ENCODE assay signal across 10 cellular contexts in the genomic region with DNA sequence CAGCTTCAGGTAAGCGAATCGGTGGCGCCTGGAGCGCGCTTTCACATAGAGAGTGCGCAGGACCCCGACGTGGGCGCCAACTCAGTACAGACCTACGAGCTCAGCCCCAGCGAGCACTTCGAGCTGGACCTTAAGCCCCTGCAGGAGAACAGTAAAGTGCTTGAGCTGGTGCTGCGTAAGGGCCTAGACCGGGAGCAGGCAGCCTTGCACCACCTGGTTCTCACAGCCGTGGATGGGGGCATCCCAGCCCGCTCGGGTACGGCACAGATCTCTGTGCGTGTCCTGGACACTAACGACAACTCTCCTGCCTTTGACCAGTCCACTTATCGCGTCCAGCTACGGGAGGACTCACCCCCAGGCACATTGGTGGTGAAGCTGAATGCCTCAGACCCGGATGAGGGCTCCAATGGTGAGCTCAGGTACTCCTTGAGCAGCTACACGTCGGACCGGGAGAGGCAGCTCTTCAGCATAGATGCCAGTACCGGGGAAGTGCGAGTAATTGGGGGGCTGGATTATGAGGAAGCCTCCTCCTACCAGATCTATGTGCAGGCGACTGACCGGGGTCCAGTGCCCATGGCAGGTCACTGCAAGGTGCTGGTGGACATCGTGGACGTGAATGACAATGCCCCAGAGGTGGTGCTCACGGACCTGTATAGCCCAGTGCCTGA. TPM values are rescaled to one million over a fixed set of nuclear protein-coding genes. Genes with fewer than 3 reads are reported as not detected.
DNase-seq lines count a peak whose midpoint lies in the region; ATAC-seq and TF ChIP-seq lines count a peak whose summit lies in the region.
"Had no signal": no experiment of that assay in that cellular context is flagged by ENCODE, and none has a peak within 500 bp of the region (broad histone marks: within the 10 kb centered on the region; RNA-seq: fewer than 3 reads in every experiment).

No MANE protein-coding gene starts in this region.

- no peak for TF ChIP-seq POLR2A in ovary (IDR thresholded peaks at IDR 0.05)

- no peak for DNase-seq in heart right ventricle
- DNase-seq in Right ventricle myocardium inferior (ENCODE audit: missing footprints) = no peak
- DNase-seq in hepatocyte (ENCODE audit: low spot score) = no peak
- DNase-seq in ovary = peak in 1 of 5 donors; percentile 8
- no peak for DNase-seq in activated CD4-positive, CD25-positive, alpha-beta regulatory T cell (lab: John Stamatoyannopoulos, UW)
- DNase-seq in AML-193 (lab: John Stamatoyannopoulos, UW) = no peak
- DNase-seq in activated T-cell treated with anti-CD3 and anti-CD28 coated beads, Interleukin-2, amount 50 U/mL, for 48 hours = no peak
- DNase-seq: OCI-M1, T1000 had no signal

- peak overlapping the region in 9 of 10 donors; percentile 28 to 64 (median 57) for H3K4me3 ChIP-seq in heart right ventricle
- H3K4me3 ChIP-seq in hepatocyte = peak overlapping the region; percentile 95
- peak overlapping the region; percentile 50 for H3K4me3 ChIP-seq in ovary

- no peak for TF ChIP-seq CTCF in heart right ventricle (IDR thresholded peaks at IDR 0.05)
- no peak for TF ChIP-seq CTCF in hepatocyte (IDR thresholded peaks at IDR 0.05; ENCODE audit: poor library complexity)
- no peak for TF ChIP-seq CTCF in ovary (IDR thresholded peaks at IDR 0.05)

- no peaks in the 10 kb centered on the region for H3K9me2 ChIP-seq in hepatocyte (replicated peaks; ENCODE audit: insufficient read depth)

- TF ChIP-seq EP300 in ovary (IDR thresholded peaks at IDR 0.05) = no peak

- no peaks in the 10 kb centered on the region for H3K9me3 ChIP-seq in heart right ventricle
- H3K9me3 ChIP-seq in hepatocyte (ENCODE audit: low read depth) = no peaks in the 10 kb centered on the region
- H3K9me3 ChIP-seq in ovary = no peaks in the 10 kb centered on the region

- H3K4me1 ChIP-seq in heart right ventricle = peaks cover 0 to 18% (median 8%) of the 10 kb centered on the region in 9 donors
- peaks cover 5% of the 10 kb centered on the region for H3K4me1 ChIP-seq in hepatocyte (ENCODE audit: insufficient read depth)
- H3K4me1 ChIP-seq in ovary (ENCODE audit: insufficient read depth) = peaks cover 2% of the 10 kb centered on the region

- intact Hi-C loops in heart right ventricle (cut with DNase I) (no loop called here), Right ventricle myocardium inferior (cut with DNase I) (no loop called here), ovary (cut with DNase I) (no loop called here)

- peak in 1 of 8 donors; percentile 7 for ATAC-seq in heart right ventricle
- ATAC-seq in Right ventricle myocardium inferior = no peak
- ATAC-seq in GM18858 (IDR thresholded peaks at IDR 0.05; ENCODE audit: unreplicated experiment) = no peak

- H4K20me1 ChIP-seq in hepatocyte (ENCODE audit: insufficient read depth, poor library complexity, severe bottlenecking) = peaks cover 13% of the 10 kb centered on the region

- H3K4me2 ChIP-seq in hepatocyte = peak overlapping the region; percentile 98

- 32% methylated on average over 34 of the region's 34 CpGs for WGBS in heart right ventricle, 2 donors
- 55% methylated on average over 34 of the region's 34 CpGs for WGBS in hepatocyte (ENCODE audit: low lambda C conversion rate, missing lambda C conversion rate)
- WGBS in ovary, 3 donors = 27 to 47% (median 45%) methylated on average over 34 of the region's 34 CpGs

- H3K27ac ChIP-seq in heart right ventricle (no peak overlapping the region), hepatocyte (peak overlapping the region; percentile 80), ovary (no peak overlapping the region)

- peak overlapping the region; percentile 52 for H2AFZ ChIP-seq in hepatocyte

- H3K27me3 ChIP-seq in heart right ventricle = peaks cover 0 to 61% (median 49%) of the 10 kb centered on the region in 7 donors
- peaks cover 4% of the 10 kb centered on the region for H3K27me3 ChIP-seq in hepatocyte
- H3K27me3 ChIP-seq in ovary = no peaks in the 10 kb centered on the region

- H3K36me3 ChIP-seq in heart right ventricle = no peaks in the 10 kb centered on the region
- H3K36me3 ChIP-seq in hepatocyte (replicated peaks; ENCODE audit: insufficient read depth, low read depth) = no peaks in the 10 kb centered on the region
- no peaks in the 10 kb centered on the region for H3K36me3 ChIP-seq in ovary

- peaks cover 14% of the 10 kb centered on the region for H3K79me2 ChIP-seq in hepatocyte

RNA-seq across cellular contexts. Expression of gene PCDHAC2, which starts 1.1 kb away (rescaled TPM):
- 1 to 10 TPM in 2 of 10 donors, under 1 TPM in 7, not detected in 1; 0.12 to 1.6 (median 0.34) TPM for total RNA-seq in heart right ventricle
- polyA plus RNA-seq in heart right ventricle = under 1 TPM in 1 of 2 donors, not detected in 1; 0.04 TPM
- 0.30 TPM for total RNA-seq in Right ventricle myocardium inferior
- 6.8 and 11.3 TPM in 2 replicates for total RNA-seq in hepatocyte
- 5.4 and 6.4 TPM in 2 replicates for polyA plus RNA-seq in hepatocyte
- total RNA-seq in ovary = 1 to 10 TPM in 2 of 7 donors, under 1 TPM in 5; 0.15 to 2.1 (median 0.72) TPM
- polyA plus RNA-seq in ovary = 1 to 10 TPM in 1 of 2 donors, under 1 TPM in 1; 0.06 to 1.4 TPM

RNA-seq across cellular contexts. Expression of gene PCDHAC1, which starts 41.3 kb away (rescaled TPM):
- total RNA-seq in heart right ventricle (under 1 TPM in 6 of 10 donors, not detected in 4; 0.05 to 0.18 (median 0.09) TPM), Right ventricle myocardium inferior (0.11 TPM), hepatocyte (6.3 and 7.0 TPM in 2 replicates), ovary (under 1 TPM; 0.40 to 0.82 (median 0.57) TPM)
- polyA plus RNA-seq in heart right ventricle (not detected), hepatocyte (0.41 and 1.3 TPM in 2 replicates), ovary (under 1 TPM; 0.04 to 0.15 TPM)
